Comparison of ENCODE assay signal across 8 cellular contexts in the genomic region with DNA sequence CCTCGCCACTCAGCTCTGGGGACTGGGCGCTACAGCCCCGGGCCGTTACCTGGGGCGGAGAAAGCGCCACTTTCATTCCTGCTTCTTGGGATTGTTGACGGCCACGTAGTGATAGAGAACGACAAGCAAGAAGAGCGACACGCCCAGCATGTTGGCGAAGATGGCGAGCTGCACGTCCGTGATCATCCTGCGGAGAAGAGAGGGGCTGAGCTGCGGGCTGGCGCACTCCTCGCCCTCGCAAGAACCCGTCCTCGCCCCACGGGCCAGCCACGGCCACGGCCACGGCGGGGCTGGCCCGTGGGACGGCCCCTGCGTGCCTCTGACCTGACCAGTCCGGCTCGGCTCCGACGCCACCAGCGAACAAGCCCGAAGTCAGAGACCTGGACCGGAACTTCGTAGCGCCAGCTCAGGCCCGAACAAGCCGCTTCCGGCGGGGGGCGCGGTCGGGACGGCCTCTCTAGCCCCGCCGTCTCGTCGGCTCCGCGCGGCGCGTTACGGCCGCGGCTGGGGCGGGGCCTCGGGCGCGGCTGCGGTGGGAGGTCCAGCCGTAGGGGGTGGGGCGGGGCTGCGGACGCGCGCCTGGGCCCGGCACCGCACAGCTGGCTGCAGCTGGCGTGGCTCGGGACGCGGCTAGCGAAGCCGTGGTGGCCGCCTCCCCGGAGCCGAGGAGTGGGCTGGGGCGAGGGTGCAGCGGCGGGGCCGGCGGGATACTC. TPM values are rescaled to one million over a fixed set of nuclear protein-coding genes. Genes with fewer than 3 reads are reported as not detected.
DNase-seq lines count a peak whose midpoint lies in the region; ATAC-seq and TF ChIP-seq lines count a peak whose summit lies in the region.

A gene (minus strand): TSS at position 378 of the 713 bp plus-strand sequence.

- peak; percentile 93 to 98 (median 95) for DNase-seq in NCI-H1417 (lab: John Stamatoyannopoulos, UW)
- DNase-seq in T follicular helper cell (ENCODE audit: low read depth): peak; percentile 79
- peak; percentile 99 for DNase-seq in adipocyte (ENCODE audit: low read depth)
- DNase-seq in cardiac septum (ENCODE audit: low spot score): peak; percentile 98
- DNase-seq in posterior cingulate gyrus: peak; percentile 89 to 99 (median 95)
- DNase-seq in upper lobe of right lung: peak; percentile 97

- TF ChIP-seq CTCF in GM12875 (IDR thresholded peaks at IDR 0.05; ENCODE audit: borderline replicate concordance, insufficient read depth, low read depth, low read length) (peak; percentile 1; the same call in 1 of the 2 replicates), upper lobe of right lung (IDR thresholded peaks at IDR 0.05) (no peak)

- intact Hi-C loops in cardiac septum (cut with DNase I) (loop anchor here (1.0 to 5.0 kb wide), 2 partner anchors 10 to 39 kb away; a partner anchor contains a TSS), posterior cingulate gyrus (cut with DNase I) (no loop called here), upper lobe of right lung (cut with DNase I) (no loop called here)

- H3K4me3 ChIP-seq in GM12875 (ENCODE audit: low read depth, low read length) (peak within 1 kb of the TSS; percentile 97), adipocyte (ENCODE audit: low read length) (peak within 1 kb of the TSS; percentile 99), upper lobe of right lung (peak within 1 kb of the TSS; percentile 96)

- ATAC-seq in HG02759 (IDR thresholded peaks at IDR 0.05; ENCODE audit: unreplicated experiment) (peak; percentile 91), upper lobe of right lung (peak; percentile 98)

- H3K27me3 ChIP-seq in adipocyte (replicated peaks; ENCODE audit: control insufficient read depth, insufficient read depth, low read length) (no peaks in the 10 kb centered on the region), upper lobe of right lung (no peaks in the 10 kb centered on the region)

- H3K4me1 ChIP-seq in adipocyte (ENCODE audit: control insufficient read depth, insufficient read depth, low read length) (peaks cover 52% of the 10 kb centered on the region), upper lobe of right lung (peaks cover 52% of the 10 kb centered on the region)

- H3K9me3 ChIP-seq in adipocyte (ENCODE audit: control insufficient read depth, low read length): no peaks in the 10 kb centered on the region
- no peaks in the 10 kb centered on the region for H3K9me3 ChIP-seq in upper lobe of right lung

- peak within 1 kb of the TSS; percentile 92 for H3K27ac ChIP-seq in upper lobe of right lung

- peak within 1 kb of the TSS; percentile 99 for H3K9ac ChIP-seq in adipocyte (ENCODE audit: low read length)

- peaks cover 28% of the 10 kb centered on the region for H3K36me3 ChIP-seq in adipocyte (ENCODE audit: control insufficient read depth, insufficient read depth, low read length, severe bottlenecking)
- H3K36me3 ChIP-seq in upper lobe of right lung: peaks cover 26% of the 10 kb centered on the region

RNA-seq across cellular contexts. Expression of the gene that starts here (rescaled TPM):
- total RNA-seq in cardiac septum (339 TPM), upper lobe of right lung (248 TPM)

Comparison
In these comparisons a context has a peak if more than half of its experiments do, and no peak if none do; other contexts are left out.
1. Peak in every context shown above with its lines: DNase-seq, ATAC-seq, H3K4me3 ChIP-seq and H3K27ac ChIP-seq.